19 cellular contexts compared by ENCODE assay signal in the genomic region with DNA sequence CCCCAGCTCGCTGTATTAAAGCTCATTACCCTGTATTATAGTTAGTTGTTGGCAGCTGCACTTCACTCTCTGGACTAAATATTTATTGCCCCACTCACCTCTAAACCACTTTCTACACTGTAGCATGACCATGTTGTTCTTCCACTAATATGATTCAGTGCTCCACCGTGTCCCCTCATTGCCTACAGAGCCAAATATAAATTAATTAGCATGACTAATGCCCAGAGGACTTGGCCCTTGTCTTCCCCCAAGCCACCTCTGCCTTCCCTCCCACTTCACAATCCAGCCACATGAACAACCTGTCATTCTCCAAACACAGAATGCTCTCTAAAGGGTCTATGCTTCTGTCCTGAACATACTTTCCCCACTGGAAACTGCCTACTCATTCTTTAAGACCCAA.
"Had no signal": no experiment of that assay in that cellular context is flagged by ENCODE, and none has a peak within 500 bp of the region (broad histone marks: within the 10 kb centered on the region; RNA-seq: fewer than 3 reads in every experiment).

No MANE protein-coding gene starts in this region.

- H3K9me3 Mint-ChIP-seq: activated B cell treated with CpG ODN at 0.5 μM for 24 hours; activated T-helper 1 cell treated with anti-CD3 and anti-CD28 coated beads, Interleukin-12 subunit alpha, Interleukin-12 subunit beta, Interleukin-2, Interleukin-4 antibody, amounts not matched to agents 30 ng/mL and 10 ng/mL and 1 ng/mL, durations not matched to agents 14 hours and 24 hours and 36 hours; endodermal cell; naive B cell had no signal

- H3K27ac ChIP-seq: ascending aorta, dorsolateral prefrontal cortex, gastroesophageal sphincter, neural progenitor cell, sigmoid colon, stomach, testis, upper lobe of left lung had no signal

- DNase-seq: activated B cell treated with CpG ODN at 0.5 μM for 24 hours; activated CD4-positive, alpha-beta T cell treated with anti-CD3 and anti-CD28 coated beads for 48 hours; activated naive CD4-positive, alpha-beta T cell; activated naive CD8-positive, alpha-beta T cell treated with anti-CD3 and anti-CD28 coated beads, Interleukin-2, amount 50 U/mL, for 24 hours; dorsolateral prefrontal cortex; endodermal cell; heart right ventricle; naive B cell; sigmoid colon; stimulated activated CD4-positive, alpha-beta T cell treated with anti-CD3 and anti-CD28 coated beads, Interleukin-12 subunit alpha, Interleukin-12 subunit beta, amount 100 ng/mL, for 4 hours; stimulated activated CD4-positive, alpha-beta T cell treated with anti-CD3 and anti-CD28 coated beads, Interleukin-2, amount 100 ng/mL, for 24 hours; stomach; T-helper 17 cell; testis; upper lobe of left lung had no signal

- H3K4me3 ChIP-seq: ascending aorta, dorsolateral prefrontal cortex, gastroesophageal sphincter, heart right ventricle, neural progenitor cell, sigmoid colon, stomach, testis, upper lobe of left lung had no signal

- H3K27ac Mint-ChIP-seq: activated B cell treated with CpG ODN at 0.5 μM for 24 hours; activated naive CD8-positive, alpha-beta T cell treated with anti-CD3 and anti-CD28 coated beads, Interleukin-2, amount 50 U/mL, for 24 hours; activated T-helper 1 cell treated with anti-CD3 and anti-CD28 coated beads, Interleukin-12 subunit alpha, Interleukin-12 subunit beta, Interleukin-2, Interleukin-4 antibody, amounts not matched to agents 30 ng/mL and 10 ng/mL and 1 ng/mL, durations not matched to agents 14 hours and 24 hours and 36 hours; endodermal cell; naive B cell; neural progenitor cell; T-helper 17 cell had no signal

- H3K4me1 ChIP-seq: ascending aorta, gastroesophageal sphincter, neural progenitor cell, stomach, testis, upper lobe of left lung had no signal

- H3K9me3 ChIP-seq: ascending aorta, gastroesophageal sphincter, sigmoid colon, stomach, testis, upper lobe of left lung had no signal

- ATAC-seq: activated naive CD8-positive, alpha-beta T cell treated with anti-CD3 and anti-CD28 coated beads, Interleukin-2, amount 50 U/mL, for 24 hours; gastroesophageal sphincter; T-helper 17 cell had no signal

- H3K36me3 Mint-ChIP-seq: naive B cell, neural progenitor cell had no signal

- H3K36me3 ChIP-seq: ascending aorta, gastroesophageal sphincter, heart right ventricle, neural progenitor cell, sigmoid colon, stomach, upper lobe of left lung had no signal
